Comparison of ENCODE assay signal across 23 cellular contexts in the genomic region with DNA sequence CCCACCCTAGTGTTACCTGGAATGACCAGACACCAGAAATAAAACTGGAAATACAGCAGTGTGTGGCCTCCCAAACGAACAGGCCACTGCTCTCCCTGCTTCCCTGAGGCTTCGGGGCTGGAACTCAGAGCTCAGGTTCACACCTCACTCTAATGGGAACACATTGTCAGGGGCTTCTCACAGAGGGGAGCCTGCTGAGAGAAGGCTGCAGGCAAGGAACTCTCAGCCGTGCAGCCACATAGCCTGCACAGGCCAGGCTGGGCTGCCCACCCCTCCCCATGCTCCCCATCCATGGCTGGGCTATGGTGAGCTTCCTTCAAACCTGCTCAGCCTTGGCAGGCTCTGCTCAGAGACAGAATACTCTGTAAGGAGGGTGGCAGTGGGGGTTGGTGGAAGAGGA.
"Had no signal": no experiment of that assay in that cellular context is flagged by ENCODE, and none has a peak within 500 bp of the region (broad histone marks: within the 10 kb centered on the region; RNA-seq: fewer than 3 reads in every experiment).

No MANE protein-coding gene starts in this region.

- H3K4me3 Mint-ChIP-seq: activated CD4-positive, alpha-beta T cell treated with anti-CD3 and anti-CD28 coated beads, Interleukin-2, amount 10 ng/mL, durations not matched to agents 24 days and 14 days; activated CD8-positive, alpha-beta memory T cell treated with anti-CD3 and anti-CD28 coated beads, Interleukin-2, amount 10 ng/mL, durations not matched to agents 7 days and 5 days; activated naive CD4-positive, alpha-beta T cell treated with anti-CD3 and anti-CD28 coated beads for 36 hours; activated naive CD8-positive, alpha-beta T cell; activated T-cell treated with anti-CD3 and anti-CD28 coated beads, Interleukin-2, amount 50 U/mL, for 4 hours had no signal

- H3K27me3 Mint-ChIP-seq: activated CD4-positive, alpha-beta T cell treated with anti-CD3 and anti-CD28 coated beads, Interleukin-2, amount 10 ng/mL, durations not matched to agents 24 days and 14 days had no signal

- H3K27ac Mint-ChIP-seq: activated CD4-positive, alpha-beta T cell treated with anti-CD3 and anti-CD28 coated beads, Interleukin-2, amount 10 ng/mL, durations not matched to agents 24 days and 14 days; activated CD8-positive, alpha-beta memory T cell treated with anti-CD3 and anti-CD28 coated beads, Interleukin-2, amount 10 ng/mL, durations not matched to agents 7 days and 5 days; activated naive CD4-positive, alpha-beta T cell treated with anti-CD3 and anti-CD28 coated beads for 36 hours; activated naive CD8-positive, alpha-beta T cell had no signal

- H3K27me3 ChIP-seq: adrenal gland, SJSA1 had no signal

- H3K27ac ChIP-seq: adrenal gland, SJSA1 had no signal

- H3K4me1 ChIP-seq: adrenal gland, SJSA1 had no signal

- H3K36me3 Mint-ChIP-seq: activated CD8-positive, alpha-beta memory T cell treated with anti-CD3 and anti-CD28 coated beads, Interleukin-2, amount 10 ng/mL, durations not matched to agents 7 days and 5 days; activated naive CD8-positive, alpha-beta T cell had no signal

- H3K4me1 Mint-ChIP-seq: activated CD4-positive, alpha-beta T cell treated with anti-CD3 and anti-CD28 coated beads, Interleukin-2, amount 10 ng/mL, durations not matched to agents 24 days and 14 days; activated CD8-positive, alpha-beta memory T cell treated with anti-CD3 and anti-CD28 coated beads, Interleukin-2, amount 10 ng/mL, durations not matched to agents 7 days and 5 days had no signal

- H3K36me3 ChIP-seq: adrenal gland, SJSA1 had no signal

- H3K9me3 ChIP-seq: adrenal gland, SJSA1 had no signal

- ATAC-seq: activated CD8-positive, alpha-beta memory T cell treated with anti-CD3 and anti-CD28 coated beads, Interleukin-2, amount 10 ng/mL, durations not matched to agents 7 days and 5 days; activated T-cell treated with anti-CD3 and anti-CD28 coated beads, Interleukin-2, amount 50 U/mL, for 4 hours; PC-3; SK-N-SH treated with all-trans-retinoic acid at 6 μM for 48 hours had no signal

- H3K9me3 Mint-ChIP-seq: activated CD4-positive, alpha-beta T cell treated with anti-CD3 and anti-CD28 coated beads, Interleukin-2, amount 10 ng/mL, durations not matched to agents 24 days and 14 days; activated naive CD4-positive, alpha-beta T cell treated with anti-CD3 and anti-CD28 coated beads for 36 hours had no signal

- DNase-seq: activated CD4-positive, alpha-beta T cell treated with anti-CD3 and anti-CD28 coated beads, Interleukin-2, amount 10 ng/mL, durations not matched to agents 24 days and 14 days; activated CD4-positive, alpha-beta T cell treated with anti-CD3 and anti-CD28 coated beads, Interleukin-2, amount 50 U/mL, for 48 hours; activated CD4-positive, CD25-positive, alpha-beta regulatory T cell treated with anti-CD3 and anti-CD28 coated beads, Interleukin-2, amount 50 U/mL, for 72 hours; activated CD8-positive, alpha-beta memory T cell treated with anti-CD3 and anti-CD28 coated beads, Interleukin-2, amount 10 ng/mL, durations not matched to agents 7 days and 5 days; activated effector memory CD4-positive, alpha-beta T cell treated with anti-CD3 and anti-CD28 coated beads, Interleukin-2, amount 50 U/mL, for 16 hours; activated naive CD4-positive, alpha-beta T cell treated with anti-CD3 and anti-CD28 coated beads for 36 hours; activated T-cell treated with anti-CD3 and anti-CD28 coated beads, Interleukin-2, amount 50 U/mL, for 4 hours; adrenal gland; anterior cingulate cortex; KG1; MV-4-11; NCI-H1092 treated with DMSO at 0.1 percent for 48 hours; NCI-H1417 treated with DMSO at 0.1 percent for 48 hours; NCI-H1694 treated with DMSO at 0.1 percent for 48 hours; NCI-H2029 treated with DMSO at 0.1 percent for 48 hours; NCI-H446; NCI-H524; PC-3; SHP77; SW 1271 had no signal

- H3K4me3 ChIP-seq: adrenal gland, SJSA1 had no signal
